Comparison of ENCODE assay signal across 8 cellular contexts in genomic region chr13:46052314-46053161, GRCh38. TPM values are rescaled to one million over a fixed set of nuclear protein-coding genes. Genes with fewer than 3 reads are reported as not detected.
DNase-seq lines count a peak whose midpoint lies in the region; ATAC-seq and TF ChIP-seq lines count a peak whose summit lies in the region.

ZC3H13 (minus strand) TSS chr13:46052746; CDS start chr13:46045507, 7,239 bp downstream.

- H3K4me1 ChIP-seq in CD4-positive, alpha-beta memory T cell (ENCODE audit: insufficient read depth, low read length): peaks cover 38% of the 10 kb centered on the region
- H3K4me1 ChIP-seq in right lobe of liver: peaks cover 0 to 14% (median 5%) of the 10 kb centered on the region in 4 donors

- POLR2A ChIA-PET in CD4-positive, alpha-beta memory T cell (lab: Charles Lee; ENCODE audit: partially characterized antibody): interaction anchor here (0.8 to 1.7 kb wide), 12 partner anchors 10 to 685 kb away, joined by 3 to 11 read pairs (median 3); partner anchors contain the start of gene LCP1
- POLR2A ChIA-PET in activated CD4-positive, alpha-beta memory T cell treated with anti-CD3 and anti-CD28 coated beads for 36 hours (lab: Charles Lee): interaction anchor here (0.9 kb wide), 1 partner anchor 129 kb away, joined by 3 read pairs; the partner anchor contains the start of gene LCP1

- H3K27me3 ChIP-seq in CD4-positive, alpha-beta memory T cell (ENCODE audit: insufficient read depth, low read length): peaks cover 4% of the 10 kb centered on the region
- H3K27me3 ChIP-seq in dorsolateral prefrontal cortex (no peaks in the 10 kb centered on the region), right lobe of liver (no peaks in the 10 kb centered on the region)

- no peaks in the 10 kb centered on the region for H3K36me3 ChIP-seq in CD4-positive, alpha-beta memory T cell (ENCODE audit: insufficient read depth, low read length)
- H3K36me3 ChIP-seq in right lobe of liver: peaks cover 0 to 38% (median 13%) of the 10 kb centered on the region in 4 donors

- H3K4me3 Mint-ChIP-seq in CD4-positive, alpha-beta memory T cell: peak within 1 kb of the TSS; percentile 88 to 99 (median 95)
- peak within 1 kb of the TSS; percentile 90 for H3K4me3 Mint-ChIP-seq in activated CD4-positive, alpha-beta memory T cell treated with anti-CD3 and anti-CD28 coated beads for 36 hours

- peak; percentile 76 for TF ChIP-seq POLR2A in right lobe of liver (IDR thresholded peaks at IDR 0.05)

- peak within 1 kb of the TSS; percentile 95 for H3K27ac ChIP-seq in CD4-positive, alpha-beta memory T cell (ENCODE audit: low read depth, low read length)
- H3K27ac ChIP-seq in dorsolateral prefrontal cortex (peak within 1 kb of the TSS; percentile 29 to 97 (median 92)), right lobe of liver (peak within 1 kb of the TSS; percentile 83 to 89 (median 88))

- peak; percentile 91 to 97 (median 93) for DNase-seq in CD4-positive, alpha-beta memory T cell
- DNase-seq in NCI-H82 treated with DMSO at 0.1 percent for 48 hours (lab: John Stamatoyannopoulos, UW; ENCODE audit: unreplicated experiment) (peak; percentile 89), dorsolateral prefrontal cortex (peak; percentile 94 to 98 (median 96)), right lobe of liver (peak; percentile 93 to 97 (median 95))
- DNase-seq in activated CD4-positive, alpha-beta memory T cell treated with anti-CD3 and anti-CD28 coated beads for 36 hours: peak; percentile 96
- peak; percentile 82 to 91 for DNase-seq in stimulated activated CD4-positive, alpha-beta T cell treated with anti-CD3 and anti-CD28 coated beads, Interleukin-4, amount 100 ng/mL, for 4 hours

- H3K27me3 Mint-ChIP-seq in CD4-positive, alpha-beta memory T cell: peaks cover 7 to 14% of the 10 kb centered on the region in 2 donors
- H3K27me3 Mint-ChIP-seq in activated CD4-positive, alpha-beta memory T cell treated with anti-CD3 and anti-CD28 coated beads for 36 hours: peaks cover 8% of the 10 kb centered on the region

- peak within 1 kb of the TSS; percentile 59 to 88 for H3K4me3 ChIP-seq in CD4-positive, alpha-beta memory T cell (ENCODE audit: low read length in 2 of 2)
- H3K4me3 ChIP-seq in dorsolateral prefrontal cortex (peak within 1 kb of the TSS; percentile 62 to 99 (median 90)), right lobe of liver (peak within 1 kb of the TSS; percentile 70 to 73 (median 70))

- H3K9me3 Mint-ChIP-seq in CD4-positive, alpha-beta memory T cell: peaks cover 0 to 2% (median 0%) of the 10 kb centered on the region in 8 donors
- H3K9me3 Mint-ChIP-seq in activated CD4-positive, alpha-beta memory T cell treated with anti-CD3 and anti-CD28 coated beads for 36 hours: no peaks in the 10 kb centered on the region

- peak within 1 kb of the TSS; percentile 93 to 99 (median 98) for H3K27ac Mint-ChIP-seq in CD4-positive, alpha-beta memory T cell
- peak within 1 kb of the TSS; percentile 93 for H3K27ac Mint-ChIP-seq in activated CD4-positive, alpha-beta memory T cell treated with anti-CD3 and anti-CD28 coated beads for 36 hours

- WGBS in right lobe of liver (ENCODE audit: insufficient coverage, low coverage, low lambda C conversion rate, missing lambda C conversion rate): 1% methylated on average over 51 of the region's 57 CpGs

- intact Hi-C loops in CD4-positive, alpha-beta memory T cell (cut with micrococcal nuclease): loop anchor here (1.0 to 5.0 kb wide), 7 partner anchors 74 to 1476 kb away; partner anchors contain the start of genes ESD, LCP1 and TSC22D1
- intact Hi-C loops in activated CD4-positive, alpha-beta memory T cell treated with anti-CD3 and anti-CD28 coated beads for 36 hours (cut with micrococcal nuclease): loop anchor here (1.0 to 5.0 kb wide), 6 partner anchors 74 to 1134 kb away; partner anchors contain the start of gene LRRC63
- intact Hi-C loops in dorsolateral prefrontal cortex (cut with DNase I): loop anchor here (2.0 to 5.0 kb wide), 2 partner anchors 70 to 74 kb away; no protein-coding TSS in a partner anchor
- intact Hi-C loops in right lobe of liver (cut with DNase I): no loop called here

- CTCF ChIA-PET in CD4-positive, alpha-beta memory T cell (lab: Charles Lee; ENCODE audit: partially characterized antibody): interaction anchor here (0.7 to 1.3 kb wide), 5 partner anchors 10 to 243 kb away, joined by 3 to 4 read pairs (median 3); no protein-coding TSS in a partner anchor
- CTCF ChIA-PET in activated CD4-positive, alpha-beta memory T cell treated with anti-CD3 and anti-CD28 coated beads for 36 hours (lab: Charles Lee): interaction anchor here (0.7 to 1.6 kb wide), 8 partner anchors 10 to 429 kb away, joined by 3 to 5 read pairs (median 3); no protein-coding TSS in a partner anchor

- H3K4me1 Mint-ChIP-seq in CD4-positive, alpha-beta memory T cell: peaks cover 28 to 49% (median 37%) of the 10 kb centered on the region in 4 donors
- peaks cover 28% of the 10 kb centered on the region for H3K4me1 Mint-ChIP-seq in activated CD4-positive, alpha-beta memory T cell treated with anti-CD3 and anti-CD28 coated beads for 36 hours (ENCODE audit: low read depth)

- peaks cover 3 to 13% of the 10 kb centered on the region in 2 donors for H3K36me3 Mint-ChIP-seq in CD4-positive, alpha-beta memory T cell
- H3K36me3 Mint-ChIP-seq in activated CD4-positive, alpha-beta memory T cell treated with anti-CD3 and anti-CD28 coated beads for 36 hours: peaks cover 3% of the 10 kb centered on the region

- no peaks in the 10 kb centered on the region for H3K9me3 ChIP-seq in CD4-positive, alpha-beta memory T cell (ENCODE audit: control insufficient read depth in 1 of 2, low read length in 2 of 2)
- H3K9me3 ChIP-seq in right lobe of liver: no peaks in the 10 kb centered on the region

- TF ChIP-seq CTCF in dorsolateral prefrontal cortex (IDR thresholded peaks at IDR 0.05 in 54 of 56, conservative IDR thresholded peaks at IDR 0.05 in 2 of 56; ENCODE audit: low read depth in 1 of 56, partially characterized antibody in 56 of 56) (peak; percentile 25 to 81 (median 64)), right lobe of liver (IDR thresholded peaks at IDR 0.05) (peak; percentile 21 to 56 (median 30))

- ATAC-seq in GM19438 (IDR thresholded peaks at IDR 0.05; ENCODE audit: low read depth, unreplicated experiment) (peak; percentile 99), HG03575 (IDR thresholded peaks at IDR 0.05; ENCODE audit: extremely low read depth, insufficient number of reproducible peaks, low FRiP score, unreplicated experiment) (peak; percentile 81), right lobe of liver (peak; percentile 97 to 100 (median 98))

RNA-seq across cellular contexts. Expression of gene ZC3H13, which starts in this region (rescaled TPM):
- total RNA-seq in CD4-positive, alpha-beta memory T cell: 10 to 100 TPM; 55.1 to 65.5 TPM
- polyA plus RNA-seq in CD4-positive, alpha-beta memory T cell: 10 to 100 TPM; 10.8 to 62.1 TPM
- 10 to 100 TPM; 37.0 to 47.3 TPM for total RNA-seq in activated CD4-positive, alpha-beta memory T cell treated with anti-CD3 and anti-CD28 coated beads for 36 hours
- total RNA-seq in dorsolateral prefrontal cortex (100 to 1,000 TPM in 35 of 120 experiments, 10 to 100 TPM in 85; 64.3 to 130 (median 93.6) TPM), right lobe of liver (10 to 100 TPM; 20.3 to 52.8 (median 50.3) TPM)

Comparison
In these comparisons a context has a peak if more than half of its experiments do, and no peak if none do; other contexts are left out.
1. Peak in every context shown above with its lines: DNase-seq, ATAC-seq, H3K4me3 ChIP-seq and H3K27ac ChIP-seq.
2. intact Hi-C loops: an anchor here in CD4-positive, alpha-beta memory T cell (1.0 to 5.0 kb wide), activated CD4-positive, alpha-beta memory T cell treated with anti-CD3 and anti-CD28 coated beads for 36 hours (1.0 to 5.0 kb wide) and dorsolateral prefrontal cortex (2.0 to 5.0 kb wide); none called in right lobe of liver.